10 cellular contexts compared by ENCODE assay signal in the genomic region with DNA sequence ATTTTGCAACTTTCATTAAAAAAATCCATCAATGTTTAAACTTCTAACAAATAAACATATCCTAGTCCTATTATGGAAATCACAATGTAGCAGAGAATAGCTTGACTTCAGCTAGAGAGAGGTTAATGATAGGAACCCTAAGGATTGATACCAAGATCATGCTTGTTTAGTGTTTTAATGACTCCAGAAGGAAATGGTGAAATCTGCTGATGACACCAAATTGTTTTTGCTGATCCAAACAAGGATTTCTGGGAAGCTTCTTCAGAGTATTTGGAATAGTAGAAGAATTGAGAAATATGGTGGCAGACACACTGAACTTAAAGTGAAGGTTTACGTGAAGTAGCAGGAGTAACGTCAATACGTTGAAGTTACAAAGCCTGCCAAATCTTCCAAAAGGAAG.
DNase-seq lines count a peak whose midpoint lies in the region; ATAC-seq and TF ChIP-seq lines count a peak whose summit lies in the region.
"Had no signal": no experiment of that assay in that cellular context is flagged by ENCODE, and none has a peak within 500 bp of the region (broad histone marks: within the 10 kb centered on the region; RNA-seq: fewer than 3 reads in every experiment).

No MANE protein-coding gene starts in this region.

- no peaks in the 10 kb centered on the region for H3K27me3 Mint-ChIP-seq in activated T-cell treated with anti-CD3 and anti-CD28 coated beads, Interleukin-2, amount 50 U/mL, for 72 hours (ENCODE audit: low read depth)

- intact Hi-C loops in left ventricle myocardium inferior (cut with micrococcal nuclease) = loop anchor here (5.0 kb wide), 1 partner anchor 305 kb away; no protein-coding TSS in a partner anchor
- intact Hi-C loops in right cardiac atrium (cut with DNase I) = loop anchor here in 3 of 4 donors (5.0 to 10.0 kb wide), 4 partner anchors 300 to 875 kb away; no protein-coding TSS in a partner anchor
- intact Hi-C loops in prostate gland (cut with DNase I) = loop anchor here (5.0 to 10.0 kb wide), 2 partner anchors 305 to 582 kb away; no protein-coding TSS in a partner anchor

- H3K4me3 ChIP-seq in left ventricle myocardium inferior (no peak overlapping the region), right cardiac atrium (ENCODE audit: low read length) (no peak overlapping the region), prostate gland (no peak overlapping the region), H7 (ENCODE audit: insufficient read depth, low read depth, low read length) (no peak overlapping the region)

- H3K36me3 ChIP-seq in left ventricle myocardium inferior (no peaks in the 10 kb centered on the region), prostate gland (no peaks in the 10 kb centered on the region), H7 (replicated peaks; ENCODE audit: control insufficient read depth, insufficient read depth, low read length) (no peaks in the 10 kb centered on the region)

- no peaks in the 10 kb centered on the region for H3K4me1 Mint-ChIP-seq in activated T-cell treated with anti-CD3 and anti-CD28 coated beads, Interleukin-2, amount 50 U/mL, for 72 hours (ENCODE audit: low read depth)

- no peaks in the 10 kb centered on the region for H3K9me3 Mint-ChIP-seq in activated T-cell treated with anti-CD3 and anti-CD28 coated beads, Interleukin-2, amount 50 U/mL, for 72 hours

- no peak overlapping the region for H3K27ac Mint-ChIP-seq in activated T-cell treated with anti-CD3 and anti-CD28 coated beads, Interleukin-2, amount 50 U/mL, for 72 hours

- peaks cover 38% of the 10 kb centered on the region for H3K4me1 ChIP-seq in left ventricle myocardium inferior
- no peaks in the 10 kb centered on the region for H3K4me1 ChIP-seq in right cardiac atrium (ENCODE audit: control insufficient read depth, insufficient read depth, low read length)
- peaks cover 21% of the 10 kb centered on the region for H3K4me1 ChIP-seq in foreskin keratinocyte
- peaks cover 16% of the 10 kb centered on the region for H3K4me1 ChIP-seq in prostate gland (replicated peaks)

- 65% methylated on average over 3 of the region's 3 CpGs for WGBS in right cardiac atrium
- WGBS in prostate gland = 48% methylated on average over 3 of the region's 3 CpGs

- TF ChIP-seq CTCF in left ventricle myocardium inferior (IDR thresholded peaks at IDR 0.05; ENCODE audit: borderline replicate concordance) (no peak), foreskin keratinocyte (conservative IDR thresholded peaks at IDR 0.05) (no peak), prostate gland (IDR thresholded peaks at IDR 0.05) (no peak)

- H3K36me3 Mint-ChIP-seq in activated T-cell treated with anti-CD3 and anti-CD28 coated beads, Interleukin-2, amount 50 U/mL, for 72 hours (ENCODE audit: insufficient read depth in 2 of 2) = no peaks in the 10 kb centered on the region

- peak overlapping the region; percentile 79 for H3K27ac ChIP-seq in left ventricle myocardium inferior (replicated peaks)
- no peak overlapping the region for H3K27ac ChIP-seq in right cardiac atrium (ENCODE audit: low read length)
- peak overlapping the region; percentile 39 for H3K27ac ChIP-seq in foreskin keratinocyte
- peak overlapping the region; percentile 84 to 88 for H3K27ac ChIP-seq in prostate gland

- no peak for ATAC-seq in right cardiac atrium
- ATAC-seq in foreskin keratinocyte = no peak
- ATAC-seq in GM18907 (IDR thresholded peaks at IDR 0.05; ENCODE audit: unreplicated experiment) = no peak
- no peak for ATAC-seq in activated T-cell treated with anti-CD3 and anti-CD28 coated beads, Interleukin-2, amount 50 U/mL, for 72 hours (replicated peaks in 1 of 2)

- H3K9me3 ChIP-seq in left ventricle myocardium inferior (replicated peaks) (no peaks in the 10 kb centered on the region), right cardiac atrium (ENCODE audit: control insufficient read depth, low read length) (no peaks in the 10 kb centered on the region), prostate gland (no peaks in the 10 kb centered on the region)

- no peak overlapping the region for H3K4me3 Mint-ChIP-seq in activated T-cell treated with anti-CD3 and anti-CD28 coated beads, Interleukin-2, amount 50 U/mL, for 72 hours

- DNase-seq in left ventricle myocardium inferior (no peak), right cardiac atrium (no peak), foreskin keratinocyte (peak in 1 of 2 donors; percentile 17), prostate gland (ENCODE audit: low spot score) (no peak), H7 (no peak), activated gamma-delta T cell treated with Interleukin-2 at 50 U/mL for 16 hours (no peak)
- no peak for DNase-seq in activated T-cell treated with anti-CD3 and anti-CD28 coated beads, Interleukin-2, amount 50 U/mL, for 72 hours
- DNase-seq: DMS53, NCI-H187 treated with DMSO at 0.1 percent for 48 hours had no signal

- no peak for TF ChIP-seq POLR2A in prostate gland (IDR thresholded peaks at IDR 0.05)

- H3K27me3 ChIP-seq in left ventricle myocardium inferior (ENCODE audit: low read depth) (no peaks in the 10 kb centered on the region), right cardiac atrium (ENCODE audit: control insufficient read depth, insufficient read depth) (no peaks in the 10 kb centered on the region), foreskin keratinocyte (no peaks in the 10 kb centered on the region), prostate gland (replicated peaks; ENCODE audit: insufficient read depth) (no peaks in the 10 kb centered on the region), H7 (ENCODE audit: control insufficient read depth, insufficient read depth, low read length) (no peaks in the 10 kb centered on the region)
